Comparison of ENCODE assay signal across 26 cellular contexts in the genomic region with DNA sequence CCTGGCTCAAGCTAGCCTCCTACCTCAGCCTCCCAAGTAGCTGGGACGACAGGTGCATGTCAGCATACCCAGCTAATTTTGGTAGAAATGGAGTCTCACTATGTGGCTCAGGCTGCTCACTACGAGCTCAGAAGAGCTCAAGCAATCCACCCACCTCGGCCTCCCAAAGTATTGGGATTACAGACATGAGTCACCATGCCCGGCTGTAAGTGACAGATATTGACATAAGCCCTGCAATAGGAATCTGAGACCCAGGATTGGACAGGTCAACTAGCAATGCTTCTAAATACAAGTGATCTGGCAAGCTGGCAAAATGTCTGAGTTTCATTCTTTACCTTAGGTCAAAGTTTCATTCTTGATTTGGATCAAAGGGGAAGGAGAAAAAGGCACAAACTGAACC. TPM values are rescaled to one million over a fixed set of nuclear protein-coding genes. Genes with fewer than 3 reads are reported as not detected.
A peak's percentile ranks its signal among the peaks of the same experiment; 100 is the strongest.
DNase-seq lines count a peak whose midpoint lies in the region; ATAC-seq, FAIRE-seq and TF ChIP-seq lines count a peak whose summit lies in the region.
"Had no signal": no experiment of that assay in that cellular context is flagged by ENCODE, and none has a peak within 500 bp of the region (broad histone marks: within the 10 kb centered on the region; RNA-seq: fewer than 3 reads in every experiment).

No MANE protein-coding gene starts in this region.

- no peaks in the 10 kb centered on the region for H3K9me3 ChIP-seq in mucosa of descending colon
- H3K9me3 ChIP-seq: esophagus squamous epithelium, neutrophil had no signal

- TF ChIP-seq CTCF in bronchial epithelial cell (IDR thresholded peaks at IDR 0.05; ENCODE audit: insufficient read depth, low read length, severe bottlenecking): no peak
- TF ChIP-seq CTCF in mucosa of descending colon (IDR thresholded peaks at IDR 0.05): no peak

- H3K27me3 ChIP-seq in bronchial epithelial cell (ENCODE audit: control insufficient read depth, insufficient read depth, low read length): peaks cover 6% of the 10 kb centered on the region

- ATAC-seq in mucosa of descending colon (peak; percentile 49), left ventricle myocardium superior (no peak), GM21717 (IDR thresholded peaks at IDR 0.05; ENCODE audit: unreplicated experiment) (no peak)
- ATAC-seq: activated CD8-positive, alpha-beta T cell treated with anti-CD3 and anti-CD28 coated beads, Interleukin-2, amount 10 ng/mL, durations not matched to agents 7 days and 5 days; sciatic nerve had no signal

- intact Hi-C loops in mucosa of descending colon (cut with DNase I, micrococcal nuclease) (loop anchor here in 1 of 2 donors (10.0 kb wide), 1 partner anchor 79 kb away; no protein-coding TSS in a partner anchor), left ventricle myocardium superior (cut with micrococcal nuclease) (loop anchor here (10.0 kb wide), 1 partner anchor 59 kb away; no protein-coding TSS in a partner anchor)

- H3K4me3 ChIP-seq in bronchial epithelial cell (ENCODE audit: low read depth, low read length) (no peak overlapping the region), mucosa of descending colon (no peak overlapping the region)
- H3K4me3 ChIP-seq: esophagus squamous epithelium had no signal

- DNase-seq in DMS53 treated with DMSO at 0.1 percent for 48 hours (lab: John Stamatoyannopoulos, UW; ENCODE audit: unreplicated experiment): peak; percentile 64
- peak; percentile 40 for DNase-seq in LHCN-M2 (ENCODE audit: low read depth)
- peak; percentile 70 for DNase-seq in bronchial epithelial cell (ENCODE audit: low read depth)
- DNase-seq in mucosa of descending colon: no peak
- no peak for DNase-seq in H4 (ENCODE audit: low spot score)
- DNase-seq in left ventricle myocardium superior: no peak
- DNase-seq in GM19238 (ENCODE audit: insufficient read length, low spot score): no peak
- DNase-seq: activated CD8-positive, alpha-beta T cell treated with anti-CD3 and anti-CD28 coated beads, Interleukin-2, amount 10 ng/mL, durations not matched to agents 7 days and 5 days; activated effector memory CD4-positive, alpha-beta T cell treated with Interleukin-2 at 50 U/mL for 16 hours; anterior cingulate cortex; endodermal cell; esophagus squamous epithelium; Karpas-422; mesendoderm; NCI-H1694 treated with DMSO at 0.1 percent for 48 hours; NCI-H2171 treated with DMSO at 0.1 percent for 48 hours; NCI-H524 treated with DMSO at 0.1 percent for 48 hours; stimulated activated CD4-positive, alpha-beta T cell treated with anti-CD3 and anti-CD28 coated beads, Interleukin-15, amount 100 ng/mL, for 24 hours; stimulated activated naive CD4-positive, alpha-beta T cell had no signal

- FAIRE-seq in bronchial epithelial cell (lab: Jason Lieb, UNC): no peak
- FAIRE-seq: frontal cortex, H54, RCC 7860, urothelium cell line had no signal

- H3K4me1 ChIP-seq in mucosa of descending colon (ENCODE audit: low read depth): no peaks in the 10 kb centered on the region

- H3K36me3 ChIP-seq in bronchial epithelial cell (ENCODE audit: control insufficient read depth, insufficient read depth, low read length): no peaks in the 10 kb centered on the region
- no peaks in the 10 kb centered on the region for H3K36me3 ChIP-seq in mucosa of descending colon (ENCODE audit: low read depth)
- H3K36me3 ChIP-seq: esophagus squamous epithelium, neutrophil had no signal

RNA-seq across cellular contexts. Expression of a gene that starts 40.5 kb away (rescaled TPM):
- 34.5 and 42.2 TPM in 2 replicates for total RNA-seq in LHCN-M2 (2014; rRNA removed)
- 14.8 TPM for polyA plus RNA-seq in LHCN-M2 (2012)
- total RNA-seq in bronchial epithelial cell: 5.5 and 9.9 TPM in 2 replicates
- total RNA-seq in mucosa of descending colon: 10 to 100 TPM; 27.6 to 35.3 (median 31.9) TPM
- 10.0 and 10.3 TPM in 2 replicates for total RNA-seq in H4 (2014; rRNA removed; shearing (Covaris generic))
- total RNA-seq in left ventricle myocardium superior: 20.3 TPM

Comparison
In these comparisons a context has a peak if more than half of its experiments do, and no peak if none do; other contexts are left out.
1. DNase-seq: peak in DMS53 treated with DMSO at 0.1 percent for 48 hours (single experiment), LHCN-M2 (single experiment) and bronchial epithelial cell (single experiment); none in mucosa of descending colon (0 of 3), H4 (single experiment), left ventricle myocardium superior (single experiment) and GM19238 (single experiment).